Comparison of ENCODE assay signal across 8 cellular contexts in genomic region chr14:23285530-23286019, GRCh38. TPM values are rescaled to one million over a fixed set of nuclear protein-coding genes. Genes with fewer than 3 reads are reported as not detected.
DNase-seq lines count a peak whose midpoint lies in the region; ATAC-seq and TF ChIP-seq lines count a peak whose summit lies in the region.

No MANE protein-coding gene starts in this region.

- no peaks in the 10 kb centered on the region for H3K27me3 Mint-ChIP-seq in natural killer cell treated with Interleukin-12 subunit alpha and Interleukin-12 subunit beta and Interleukin-15 and Interleukin-18, amount 100 ng/mL, for 72 hours

- peak overlapping the region; percentile 96 for H3K27ac ChIP-seq in RWPE1
- peak overlapping the region; percentile 83 for H3K27ac ChIP-seq in epithelial cell of prostate

- H3K4me3 Mint-ChIP-seq in natural killer cell treated with Interleukin-12 subunit alpha and Interleukin-12 subunit beta and Interleukin-15 and Interleukin-18, amount 100 ng/mL, for 72 hours, result peak overlapping the region; percentile 99

- H3K4me1 Mint-ChIP-seq in natural killer cell treated with Interleukin-12 subunit alpha and Interleukin-12 subunit beta and Interleukin-15 and Interleukin-18, amount 100 ng/mL, for 72 hours (ENCODE audit: low read depth in 2 of 2), result peaks cover 20 to 23% of the 10 kb centered on the region in 2 donors

- no peaks in the 10 kb centered on the region for H3K36me3 Mint-ChIP-seq in natural killer cell treated with Interleukin-12 subunit alpha and Interleukin-12 subunit beta and Interleukin-15 and Interleukin-18, amount 100 ng/mL, for 72 hours

- H3K9me3 Mint-ChIP-seq in natural killer cell treated with Interleukin-12 subunit alpha and Interleukin-12 subunit beta and Interleukin-15 and Interleukin-18, amount 100 ng/mL, for 72 hours, result no peaks in the 10 kb centered on the region

- CTCF ChIA-PET in RWPE1 (lab: Yijun Ruan, JAX), result interaction anchor here (0.6 to 1.0 kb wide), 4 partner anchors 9 to 842 kb away, joined by 3 to 8 read pairs (median 5); no protein-coding TSS in a partner anchor

- TF ChIP-seq CTCF in RWPE1 (conservative IDR thresholded peaks at IDR 0.05; ENCODE audit: low read depth), result no peak

- DNase-seq in NOMO-1 (lab: John Stamatoyannopoulos, UW; ENCODE audit: unreplicated experiment in 2 of 2) (peak; percentile 23 to 46), NOMO-1 treated with dmso at 0.1 percent for 144 hours (lab: John Stamatoyannopoulos, UW; ENCODE audit: unreplicated experiment) (no peak), RWPE1 (ENCODE audit: low spot score) (peak; percentile 47), epithelial cell of prostate (ENCODE audit: low read depth, low spot score) (no peak), NCI-H1417 (lab: John Stamatoyannopoulos, UW) (no peak), GM19238 (ENCODE audit: insufficient read length, low spot score) (no peak)
- no peak for DNase-seq in natural killer cell treated with Interleukin-12 subunit alpha and Interleukin-12 subunit beta and Interleukin-15 and Interleukin-18, amount 100 ng/mL, for 72 hours (ENCODE audit: low spot score)

- POLR2A ChIA-PET in RWPE1 (lab: Yijun Ruan, JAX; ENCODE audit: low non-redundant PET), result interaction anchor here (0.7 to 1.5 kb wide), 4 partner anchors 14 to 35 kb away, joined by 3 to 8 read pairs (median 4); partner anchors contain the start of gene PABPN1

- H3K27ac Mint-ChIP-seq in natural killer cell treated with Interleukin-12 subunit alpha and Interleukin-12 subunit beta and Interleukin-15 and Interleukin-18, amount 100 ng/mL, for 72 hours, result peak overlapping the region; percentile 85 to 95

- ATAC-seq in HG02852 (IDR thresholded peaks at IDR 0.05; ENCODE audit: unreplicated experiment), result peak; percentile 34
- peak in 1 of 2 donors; percentile 5 for ATAC-seq in natural killer cell treated with Interleukin-12 subunit alpha and Interleukin-12 subunit beta and Interleukin-15 and Interleukin-18, amount 100 ng/mL, for 72 hours

RNA-seq across cellular contexts. Expression of gene HOMEZ, which starts 0.4 kb away (rescaled TPM):
- total RNA-seq in natural killer cell treated with Interleukin-12 subunit alpha and Interleukin-12 subunit beta and Interleukin-15 and Interleukin-18, amount 100 ng/mL, for 72 hours, result 1 to 10 TPM; 5.8 to 7.8 TPM

RNA-seq across cellular contexts. Expression of gene PPP1R3E, which starts 17.1 kb away (rescaled TPM):
- 10 to 100 TPM; 12.4 to 18.7 TPM for total RNA-seq in natural killer cell treated with Interleukin-12 subunit alpha and Interleukin-12 subunit beta and Interleukin-15 and Interleukin-18, amount 100 ng/mL, for 72 hours

RNA-seq across cellular contexts. Expression of gene BCL2L2, which starts 21.1 kb away (rescaled TPM):
- 10 to 100 TPM; 17.5 to 26.3 TPM for total RNA-seq in natural killer cell treated with Interleukin-12 subunit alpha and Interleukin-12 subunit beta and Interleukin-15 and Interleukin-18, amount 100 ng/mL, for 72 hours

RNA-seq across cellular contexts. Expression of gene PABPN1, which starts 35.7 kb away (rescaled TPM):
- total RNA-seq in natural killer cell treated with Interleukin-12 subunit alpha and Interleukin-12 subunit beta and Interleukin-15 and Interleukin-18, amount 100 ng/mL, for 72 hours, result 100 to 1,000 TPM; 182 to 274 TPM

RNA-seq across cellular contexts. Expression of gene RNF212B, which starts 47.8 kb away (rescaled TPM):
- total RNA-seq in natural killer cell treated with Interleukin-12 subunit alpha and Interleukin-12 subunit beta and Interleukin-15 and Interleukin-18, amount 100 ng/mL, for 72 hours, result not detected

Comparison
In these comparisons a context has a peak if more than half of its experiments do, and no peak if none do; other contexts are left out.
1. DNase-seq: peak in NOMO-1 (2 of 2) and RWPE1 (single experiment); none in NOMO-1 treated with dmso at 0.1 percent for 144 hours (single experiment), epithelial cell of prostate (single experiment), natural killer cell treated with Interleukin-12 subunit alpha and Interleukin-12 subunit beta and Interleukin-15 and Interleukin-18, amount 100 ng/mL, for 72 hours (single experiment), NCI-H1417 (0 of 3) and GM19238 (single experiment).